ENCODE assay signal across 24 cellular contexts in the genomic region with DNA sequence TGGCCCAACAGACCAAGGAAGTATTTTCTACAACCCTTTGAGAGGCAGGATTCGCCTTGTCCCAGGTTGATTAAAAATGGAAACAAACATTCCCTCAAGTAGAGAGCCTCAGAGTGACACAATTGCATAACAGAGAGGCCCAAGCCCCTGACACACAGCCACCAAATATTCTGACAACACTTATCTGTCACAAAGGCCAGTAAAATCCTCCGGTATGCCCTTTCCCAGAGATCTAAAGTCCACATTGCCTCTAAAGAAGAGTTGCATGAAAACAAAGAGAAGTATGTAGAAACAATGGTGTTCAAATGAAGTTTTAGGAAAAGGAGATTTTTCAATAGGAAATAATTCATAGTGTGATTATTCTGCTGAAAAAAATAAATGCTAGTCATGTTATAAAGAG.
"Had no signal": no experiment of that assay in that cellular context is flagged by ENCODE, and none has a peak within 500 bp of the region (broad histone marks: within the 10 kb centered on the region; RNA-seq: fewer than 3 reads in every experiment).

No MANE protein-coding gene starts in this region.

- H3K27me3 ChIP-seq: ascending aorta, dorsolateral prefrontal cortex had no signal

- H3K9me3 ChIP-seq: ascending aorta had no signal

- H3K36me3 ChIP-seq: ascending aorta had no signal

- H3K4me3 ChIP-seq: ascending aorta, coronary artery, dorsolateral prefrontal cortex had no signal

- H3K27ac ChIP-seq: ascending aorta, coronary artery, dorsolateral prefrontal cortex had no signal

- DNase-seq: activated CD4-positive, alpha-beta memory T cell treated with anti-CD3 and anti-CD28 coated beads, Interleukin-2, amount 10 ng/mL, durations not matched to agents 7 days and 5 days; activated CD4-positive, alpha-beta T cell treated with anti-CD3 and anti-CD28 coated beads for 1 hour; activated CD4-positive, alpha-beta T cell treated with anti-CD3 and anti-CD28 coated beads for 4 hours; activated CD4-positive, alpha-beta T cell treated with anti-CD3 and anti-CD28 coated beads, Interleukin-2, amount 10 ng/mL, durations not matched to agents 7 days and 5 days; activated CD4-positive, alpha-beta T cell treated with anti-CD3 and anti-CD28 coated beads, Interleukin-2, amount 50 U/mL, for 4 hours; activated CD8-positive, alpha-beta memory T cell treated with anti-CD3 and anti-CD28 coated beads, Interleukin-2, amount 50 U/mL, for 48 hours; activated gamma-delta T cell; activated naive CD4-positive, alpha-beta T cell; activated naive CD4-positive, alpha-beta T cell treated with anti-CD3 and anti-CD28 coated beads, Interleukin-2, amount 10 ng/mL, durations not matched to agents 7 days and 5 days; activated naive CD8-positive, alpha-beta T cell treated with anti-CD3 and anti-CD28 coated beads, Interleukin-2, amount 10 ng/mL, durations not matched to agents 7 days and 5 days; activated T-cell treated with anti-CD3 and anti-CD28 coated beads for 4 hours; activated T-cell treated with anti-CD3 and anti-CD28 coated beads, Interleukin-2, amount 50 U/mL, for 24 hours; activated T-cell treated with anti-CD3 and anti-CD28 coated beads, Interleukin-2, amount 50 U/mL, for 72 hours; dorsolateral prefrontal cortex; effector memory CD4-positive, alpha-beta T cell; foreskin fibroblast; head of caudate nucleus; T-helper 1 cell; T-helper 17 cell; T1000 had no signal

- ATAC-seq: activated naive CD4-positive, alpha-beta T cell treated with anti-CD3 and anti-CD28 coated beads, Interleukin-2, amount 50 U/mL, for 72 hours; activated T-cell treated with anti-CD3 and anti-CD28 coated beads, Interleukin-2, amount 50 U/mL, for 72 hours; esophagus mucosa; T-helper 17 cell had no signal
